Comparison of ENCODE assay signal across 9 cellular contexts in genomic region chr3:194314669-194315068, GRCh38. TPM values are rescaled to one million over a fixed set of nuclear protein-coding genes. Genes with fewer than 3 reads are reported as not detected.
DNase-seq lines count a peak whose midpoint lies in the region; ATAC-seq, FAIRE-seq and TF ChIP-seq lines count a peak whose summit lies in the region.
"Had no signal": no experiment of that assay in that cellular context is flagged by ENCODE, and none has a peak within 500 bp of the region (broad histone marks: within the 10 kb centered on the region; RNA-seq: fewer than 3 reads in every experiment).

No MANE protein-coding gene starts in this region.

- H3K27me3 Mint-ChIP-seq in natural killer cell (ENCODE audit: low read depth in 2 of 2): peaks cover 56 to 74% of the 10 kb centered on the region in 2 donors

- no peaks in the 10 kb centered on the region for H3K36me3 ChIP-seq in A673 (ENCODE audit: insufficient read depth, low read length, poor library complexity, severe bottlenecking)
- H3K36me3 ChIP-seq in HUES6 (ENCODE audit: control insufficient read depth, insufficient read depth, low read length): no peaks in the 10 kb centered on the region
- no peaks in the 10 kb centered on the region for H3K36me3 ChIP-seq in breast epithelium

- H3K4me3 Mint-ChIP-seq in natural killer cell: peak overlapping the region; percentile 79

- H3K27ac Mint-ChIP-seq in natural killer cell: peak overlapping the region in 1 of 2 donors; percentile 55

- no peak for TF ChIP-seq CTCF in A673 (conservative IDR thresholded peaks at IDR 0.05; ENCODE audit: low read depth, low read length)
- TF ChIP-seq CTCF in breast epithelium (IDR thresholded peaks at IDR 0.05): no peak
- TF ChIP-seq CTCF in natural killer cell (IDR thresholded peaks at IDR 0.05): no peak

- FAIRE-seq in urothelium cell line (lab: Jason Lieb, UNC): no peak

- no peaks in the 10 kb centered on the region for H3K27me3 ChIP-seq in A673 (replicated peaks; ENCODE audit: insufficient read depth, low read depth, low read length, poor library complexity)
- H3K27me3 ChIP-seq in HUES6 (ENCODE audit: control insufficient read depth, insufficient read depth, low read length): peaks cover 32% of the 10 kb centered on the region
- no peaks in the 10 kb centered on the region for H3K27me3 ChIP-seq in breast epithelium

- intact Hi-C loops in A673 (cut with micrococcal nuclease; ENCODE audit: unreplicated experiment): loop anchor here (1.0 to 10.0 kb wide), 7 partner anchors 110 to 647 kb away; no protein-coding TSS in a partner anchor
- intact Hi-C loops in breast epithelium (cut with DNase I; ENCODE audit: low total_unique reads): loop anchor here (5.0 to 10.0 kb wide), 2 partner anchors 180 to 532 kb away; partner anchors contain the start of gene HES1
- intact Hi-C loops in natural killer cell (cut with micrococcal nuclease): loop anchor here (1.0 to 2.0 kb wide), 3 partner anchors 186 to 649 kb away; no protein-coding TSS in a partner anchor

- no peak for ATAC-seq in natural killer cell

- DNase-seq in A673 (ENCODE audit: low spot score): no peak
- no peak for DNase-seq in breast epithelium (ENCODE audit: low spot score in 2 of 2)
- no peak for DNase-seq in natural killer cell
- no peak for DNase-seq in UCSD-AML1 (lab: John Stamatoyannopoulos, UW; ENCODE audit: unreplicated experiment)
- no peak for DNase-seq in urothelium cell line (ENCODE audit: low spot score)
- no peak for DNase-seq in NCI-H345 (lab: John Stamatoyannopoulos, UW)
- no peak for DNase-seq in stimulated activated CD4-positive, alpha-beta T cell treated with anti-CD3 and anti-CD28 coated beads, Interleukin-12 subunit alpha, Interleukin-12 subunit beta, amount 100 ng/mL, for 4 hours
- DNase-seq: amniotic stem cell had no signal

- H3K4me3 ChIP-seq in A673 (ENCODE audit: low read depth, low read length, poor library complexity, severe bottlenecking) (peak overlapping the region; percentile 48), HUES6 (ENCODE audit: low read depth, low read length) (peak overlapping the region; percentile 45), breast epithelium (peak overlapping the region in 1 of 3 donors; percentile 67)

- peak overlapping the region; percentile 67 for H3K9ac ChIP-seq in HUES6 (ENCODE audit: low read length)

- BruUV-seq in A673 (replicated peaks; lab: Mats Ljungman, UMichigan): TSS peak; percentile 90

- POLR2A ChIA-PET in A673 (lab: Charles Lee; ENCODE audit: low non-redundant PET): no interaction called here

- H3K9me3 Mint-ChIP-seq in natural killer cell: peaks cover 5 to 7% of the 10 kb centered on the region in 2 donors

- CTCF ChIA-PET in A673 (lab: Charles Lee): interaction anchor here (3.5 kb wide), 1 partner anchor 534 kb away, joined by 68 read pairs; no protein-coding TSS in a partner anchor

- H3K9me3 ChIP-seq in A673 (ENCODE audit: low read depth, low read length, poor library complexity, severe bottlenecking): peaks cover 12% of the 10 kb centered on the region
- peaks cover 25% of the 10 kb centered on the region for H3K9me3 ChIP-seq in HUES6 (ENCODE audit: control insufficient read depth, insufficient read depth, low read depth, low read length)
- peaks cover 8 to 13% of the 10 kb centered on the region in 2 donors for H3K9me3 ChIP-seq in breast epithelium

- no peak for TF ChIP-seq POLR2A in breast epithelium (IDR thresholded peaks at IDR 0.05)

- H3K4me1 ChIP-seq in A673 (ENCODE audit: insufficient read depth, low read length, poor library complexity, severe bottlenecking): peaks cover 39% of the 10 kb centered on the region
- H3K4me1 ChIP-seq in HUES6 (ENCODE audit: control insufficient read depth, insufficient read depth, low read length): peaks cover 23% of the 10 kb centered on the region
- H3K4me1 ChIP-seq in breast epithelium: peaks cover 9 to 16% of the 10 kb centered on the region in 2 donors

- H3K27ac ChIP-seq in A673 (ENCODE audit: low read depth, low read length, poor library complexity, severe bottlenecking) (peak overlapping the region; percentile 87), HUES6 (ENCODE audit: low read depth, low read length) (no peak overlapping the region), breast epithelium (peak overlapping the region; percentile 78)

- peaks cover 7 to 16% of the 10 kb centered on the region in 2 donors for H3K4me1 Mint-ChIP-seq in natural killer cell

- H3K36me3 Mint-ChIP-seq in natural killer cell: peaks cover 6% of the 10 kb centered on the region

RNA-seq across cellular contexts. Expression of gene CPN2, which starts 36.5 kb away (rescaled TPM):
- not detected in 2 replicates for total RNA-seq in A673 (2021)
- under 1 TPM in 1 of 3 donors, not detected in 2; 0.16 TPM for total RNA-seq in breast epithelium
- total RNA-seq in natural killer cell: not detected

RNA-seq across cellular contexts. Expression of gene LRRC15, which starts 54.9 kb away (rescaled TPM):
- total RNA-seq in A673 (2021): not detected in 2 replicates
- under 1 TPM; 0.15 to 0.48 (median 0.33) TPM for total RNA-seq in breast epithelium
- total RNA-seq in natural killer cell: not detected
